ENCODE assay signal across 1 cellular context in the genomic region with DNA sequence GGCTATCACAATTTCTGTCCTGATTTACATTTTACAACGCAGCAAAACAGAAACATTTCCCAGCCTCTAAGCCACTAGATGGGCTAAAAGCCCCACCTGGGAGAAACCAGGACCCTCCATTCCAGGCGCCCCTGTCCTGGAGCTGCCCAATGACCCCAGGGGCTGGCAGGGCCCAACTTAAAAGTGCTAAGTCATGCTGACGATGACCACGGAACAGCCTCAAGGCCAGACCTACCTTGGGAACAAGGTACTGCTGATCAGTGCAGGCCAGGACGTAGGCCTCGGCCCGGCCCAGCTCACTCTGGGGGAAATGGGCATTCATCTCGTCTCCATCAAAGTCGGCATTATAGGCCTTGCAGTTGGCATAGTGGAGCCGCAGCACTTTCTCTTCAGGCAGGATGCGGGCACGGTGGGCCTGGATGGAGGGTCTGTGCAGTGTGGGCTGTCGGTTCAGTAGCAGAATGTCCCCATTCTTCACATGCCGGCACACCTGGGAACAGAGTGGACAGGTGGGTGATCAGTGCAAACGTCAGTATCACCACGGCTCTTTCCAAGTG.
TF ChIP-seq lines count a peak whose summit lies in the region.

No MANE protein-coding gene starts in this region.

TF ChIP-seq in K562, 482 proteins besides CTCF, POLR2A, EP300 and RAD21 (continued from another document):
- TF ChIP-seq ZNF830 (CRISPR knock-in tag; IDR thresholded peaks at IDR 0.05) (no peak), MAFG (tag; conservative IDR thresholded peaks at IDR 0.05) (peak; percentile 25; the same call in 1 of the 2 replicates), C11orf30 (IDR thresholded peaks at IDR 0.05; ENCODE audit: low read depth) (peak; percentile 30; the same call in 1 of the 2 replicates)
TF ChIP-seq in K562: peak in this region for 3.
